11 cellular contexts compared by ENCODE assay signal in genomic region chr3:16300282-16300681, GRCh38. TPM values are rescaled to one million over a fixed set of nuclear protein-coding genes. Genes with fewer than 3 reads are reported as not detected.
A peak's percentile ranks its signal among the peaks of the same experiment; 100 is the strongest.
DNase-seq lines count a peak whose midpoint lies in the region; ATAC-seq, FAIRE-seq and TF ChIP-seq lines count a peak whose summit lies in the region.
"Had no signal": no experiment of that assay in that cellular context is flagged by ENCODE, and none has a peak within 500 bp of the region (broad histone marks: within the 10 kb centered on the region; RNA-seq: fewer than 3 reads in every experiment).

No MANE protein-coding gene starts in this region.

- FAIRE-seq in GM12878 (lab: Jason Lieb, UNC) (no peak), H54 (lab: Jason Lieb, UNC) (no peak)
- FAIRE-seq: endothelial cell of umbilical vein, islet of Langerhans had no signal

- peaks cover 4 to 9% of the 10 kb centered on the region in 2 experiments for H3K36me3 ChIP-seq in GM12878 (ENCODE audit: control insufficient read depth in 2 of 2, insufficient read depth in 2 of 2, low read length in 1 of 2)
- H3K36me3 ChIP-seq: prostate gland had no signal

- TF ChIP-seq EP300 in GM12878 (IDR thresholded peaks at IDR 0.05; ENCODE audit: borderline replicate concordance in 1 of 2, control insufficient read depth in 1 of 2, low read depth in 2 of 2, low read length in 2 of 2), result peak; percentile 41 to 62; a peak in 2 of 4 replicates

- WGBS in GM12878 (ENCODE audit: insufficient coverage, insufficient replicate concordance, low lambda C conversion rate, missing lambda C conversion rate), result 14% methylated on average over 2 of the region's 2 CpGs

- H3K9me3 ChIP-seq in GM12878 (replicated peaks; ENCODE audit: control insufficient read depth, insufficient read depth, low read length), result no peaks in the 10 kb centered on the region; the same call in 2 of the 3 replicates
- H3K9me3 ChIP-seq: prostate gland had no signal

- in situ Hi-C loops in GM12878 (cut with MboI), result no loop called here

- 0 out of 2 replicates have a peak overlapping the region, but pooled peaks have one; percentile 33 for H3K27ac ChIP-seq in GM12878 (ENCODE audit: control insufficient read depth, insufficient read depth)
- H3K27ac ChIP-seq: prostate gland had no signal

- no peak for TF ChIP-seq POLR2A in GM12878 (IDR thresholded peaks at IDR 0.05; ENCODE audit: low read depth, low read length)
- TF ChIP-seq POLR2A in H54 (IDR thresholded peaks at IDR 0.05; ENCODE audit: low read depth, low read length), result no peak

- no peaks in the 10 kb centered on the region for H3K27me3 ChIP-seq in GM12878 (replicated peaks in 1 of 2; ENCODE audit: control insufficient read depth in 2 of 2, insufficient read depth in 2 of 2, low read length in 1 of 2)

- RAD21 ChIA-PET in GM12878 (lab: Charles Lee; ENCODE audit: unreplicated experiment), result interaction anchor here (1.1 to 3.3 kb wide), 7 partner anchors 10 to 221 kb away, joined by 3 to 26 read pairs (median 6); no protein-coding TSS in a partner anchor

- H3K4me3 ChIP-seq in GM12878, result no peak overlapping the region
- H3K4me3 ChIP-seq: prostate gland had no signal

- H3K4me3 Mint-ChIP-seq in activated CD4-positive, alpha-beta T cell treated with anti-CD3 and anti-CD28 coated beads, Interleukin-2, amount 10 ng/mL, durations not matched to agents 24 days and 14 days, result peak overlapping the region; percentile 86
- H3K4me3 Mint-ChIP-seq in stimulated activated naive CD8-positive, alpha-beta T cell treated with anti-CD3 and anti-CD28 coated beads, Interleukin-15, amount 100 ng/mL, for 72 hours, result peak overlapping the region; percentile 26 to 83

- no peak overlapping the region for H2AFZ ChIP-seq in GM12878 (ENCODE audit: control insufficient read depth, low read depth, low read length)

- no peak for TF ChIP-seq CTCF in GM12878 (IDR thresholded peaks at IDR 0.05 in 2 of 3, conservative IDR thresholded peaks at IDR 0.05 in 1 of 3; ENCODE audit: control insufficient read depth in 2 of 3, extremely low read depth in 1 of 3, insufficient read depth in 1 of 3, low read depth in 3 of 3, low read length in 3 of 3)

- no TSS peak for BruUV-seq in GM12878 (replicated peaks; lab: Mats Ljungman, UMichigan)

- peak; percentile 66 for DNase-seq in activated CD4-positive, alpha-beta T cell treated with anti-CD3 and anti-CD28 coated beads, Interleukin-2, amount 10 ng/mL, durations not matched to agents 24 days and 14 days
- DNase-seq in activated CD4-positive, alpha-beta T cell treated with anti-CD3 and anti-CD28 coated beads for 1 hour, result no peak
- peak; percentile 48 for DNase-seq in GM12878 (ENCODE audit: low read depth, low spot score)
- DNase-seq in stimulated activated naive CD8-positive, alpha-beta T cell treated with anti-CD3 and anti-CD28 coated beads, Interleukin-15, amount 100 ng/mL, for 72 hours, result no peak
- DNase-seq in H54 (ENCODE audit: insufficient read length, low spot score), result no peak
- no peak for DNase-seq in ecto neural progenitor cell (ENCODE audit: low spot score)
- no peak for DNase-seq in NOMO-1 treated with DMSO at 0.1 percent for 48 hours (lab: John Stamatoyannopoulos, UW; ENCODE audit: unreplicated experiment)

- intact Hi-C loops in activated CD4-positive, alpha-beta T cell treated with anti-CD3 and anti-CD28 coated beads, Interleukin-2, amount 10 ng/mL, durations not matched to agents 24 days and 14 days (cut with micrococcal nuclease), result loop anchor here (2.0 to 10.0 kb wide), 5 partner anchors 13 to 585 kb away; partner anchors contain the start of genes ANKRD28, OXNAD1 and PLCL2
- intact Hi-C loops in GM12878 (cut with micrococcal nuclease; ENCODE audit: unreplicated experiment), result no loop called here

- H3K79me2 ChIP-seq in GM12878 (ENCODE audit: control insufficient read depth, insufficient read depth, low read length), result no peaks in the 10 kb centered on the region

- peak overlapping the region; percentile 26; the same call in 1 of the 2 replicates for H3K4me2 ChIP-seq in GM12878 (ENCODE audit: control insufficient read depth, insufficient read depth)

- no peaks in the 10 kb centered on the region for H4K20me1 ChIP-seq in GM12878 (ENCODE audit: control insufficient read depth, insufficient read depth)

- H3K4me1 Mint-ChIP-seq in activated CD4-positive, alpha-beta T cell treated with anti-CD3 and anti-CD28 coated beads, Interleukin-2, amount 10 ng/mL, durations not matched to agents 24 days and 14 days, result peaks cover 83% of the 10 kb centered on the region
- H3K4me1 Mint-ChIP-seq in stimulated activated naive CD8-positive, alpha-beta T cell treated with anti-CD3 and anti-CD28 coated beads, Interleukin-15, amount 100 ng/mL, for 72 hours, result peaks cover 91% of the 10 kb centered on the region

- H3K27ac Mint-ChIP-seq in activated CD4-positive, alpha-beta T cell treated with anti-CD3 and anti-CD28 coated beads, Interleukin-2, amount 10 ng/mL, durations not matched to agents 24 days and 14 days, result peak overlapping the region; percentile 97
- peak overlapping the region; percentile 14 to 94 for H3K27ac Mint-ChIP-seq in stimulated activated naive CD8-positive, alpha-beta T cell treated with anti-CD3 and anti-CD28 coated beads, Interleukin-15, amount 100 ng/mL, for 72 hours

- TF ChIP-seq RAD21 in GM12878 (IDR thresholded peaks at IDR 0.05; ENCODE audit: insufficient read depth, low read depth, low read length), result no peak

- no peaks in the 10 kb centered on the region for H3K27me3 Mint-ChIP-seq in activated CD4-positive, alpha-beta T cell treated with anti-CD3 and anti-CD28 coated beads, Interleukin-2, amount 10 ng/mL, durations not matched to agents 24 days and 14 days
- H3K27me3 Mint-ChIP-seq in stimulated activated naive CD8-positive, alpha-beta T cell treated with anti-CD3 and anti-CD28 coated beads, Interleukin-15, amount 100 ng/mL, for 72 hours, result no peaks in the 10 kb centered on the region

- peaks cover 24% of the 10 kb centered on the region for H3K4me1 ChIP-seq in GM12878 (ENCODE audit: control insufficient read depth, insufficient read depth, low read length)
- H3K4me1 ChIP-seq: prostate gland had no signal

- SMC1A ChIA-PET in GM12878 (lab: Charles Lee; ENCODE audit: uncharacterized antibody, unreplicated experiment), result interaction anchor here (0.6 to 3.1 kb wide), 17 partner anchors 9 to 236 kb away, joined by 3 to 19 read pairs (median 5); no protein-coding TSS in a partner anchor

- ATAC-seq in HG03432 (IDR thresholded peaks at IDR 0.05; ENCODE audit: unreplicated experiment) (peak; percentile 64), GM12878 (peak; percentile 73)
- peak; percentile 8 for ATAC-seq in stimulated activated naive CD8-positive, alpha-beta T cell treated with anti-CD3 and anti-CD28 coated beads, Interleukin-15, amount 100 ng/mL, for 72 hours

- no peaks in the 10 kb centered on the region for H3K9me3 Mint-ChIP-seq in activated CD4-positive, alpha-beta T cell treated with anti-CD3 and anti-CD28 coated beads, Interleukin-2, amount 10 ng/mL, durations not matched to agents 24 days and 14 days
- H3K9me3 Mint-ChIP-seq in stimulated activated naive CD8-positive, alpha-beta T cell treated with anti-CD3 and anti-CD28 coated beads, Interleukin-15, amount 100 ng/mL, for 72 hours, result no peaks in the 10 kb centered on the region

- H3K9ac ChIP-seq in GM12878 (ENCODE audit: control insufficient read depth, insufficient read depth, low read length), result no peak overlapping the region

- peaks cover 71% of the 10 kb centered on the region for H3K36me3 Mint-ChIP-seq in activated CD4-positive, alpha-beta T cell treated with anti-CD3 and anti-CD28 coated beads, Interleukin-2, amount 10 ng/mL, durations not matched to agents 24 days and 14 days (ENCODE audit: low read depth)

- CTCF ChIA-PET in GM12878 (lab: Yijun Ruan, JAX), result interaction anchor here (0.7 to 6.3 kb wide), 7 partner anchors 9 to 251 kb away, joined by 3 to 45 read pairs (median 3); no protein-coding TSS in a partner anchor

- POLR2A ChIA-PET in GM12878 (lab: Charles Lee), result interaction anchor here (0.6 to 1.5 kb wide), 5 partner anchors 12 to 250 kb away, joined by 3 to 7 read pairs (median 3); partner anchors contain the start of genes DPH3 and OXNAD1

RNA-seq across cellular contexts. Expression of gene OXNAD1, which starts 35.3 kb away (rescaled TPM):
- total RNA-seq in activated CD4-positive, alpha-beta T cell treated with anti-CD3 and anti-CD28 coated beads, Interleukin-2, amount 10 ng/mL, durations not matched to agents 24 days and 14 days, result 27.1 and 29.8 TPM in 2 replicates
- 46.6 and 47.8 TPM in 2 replicates for total RNA-seq in GM12878 (2013; cell fraction: nucleolus; rRNA removed)
- total RNA-seq in GM12878 (2014; rRNA removed) (18.9 and 20.5 TPM in 2 replicates), GM12878 (2014; rRNA removed; fragmentation: Illumina TruSeq; extraction: Trizol) (13.5 and 14.4 TPM in 2 replicates), GM12878 (2021) (14.5 and 15.4 TPM in 2 replicates)
- 4.2 TPM for polyA plus RNA-seq in GM12878 (2011; ENCODE audit: low read depth)
- polyA plus RNA-seq in GM12878 (2011; rRNA removed) (18.7 and 22.6 TPM in 2 replicates), GM12878 (2014; fragmentation: Illumina TruSeq; extraction: Trizol) (12.9 and 16.9 TPM in 2 replicates), GM12878 (2014; fragmentation: Nextera tagmentation; extraction: Ambion mirVana) (1 to 10 TPM; 5.6 to 6.9 TPM), GM12878 (2014; rRNA removed) (13.2 and 13.5 TPM in 2 replicates), GM12878 (2016; fragmentation: Nextera tagmentation; extraction: Ambion mirVana) (10 to 100 TPM; 24.3 to 27.8 TPM)
- polyA plus RNA-seq in GM12878 (2011; cell fraction: cytosol; rRNA removed), result 14.2 and 14.3 TPM in 2 replicates
- 14.9 and 17.4 TPM in 2 replicates for polyA plus RNA-seq in GM12878 (2011; cell fraction: nucleus; rRNA removed)
- polyA plus RNA-seq in GM12878 (2012), result 6.9 and 7.2 TPM in 2 replicates
- polyA minus RNA-seq in GM12878 (2011; rRNA and poly(A)+ RNA removed), result 21.0 and 22.2 TPM in 2 replicates
- polyA minus RNA-seq in GM12878 (2011; cell fraction: cytosol; rRNA and poly(A)+ RNA removed), result 6.0 and 10.7 TPM in 2 replicates
- 27.0 and 38.5 TPM in 2 replicates for polyA minus RNA-seq in GM12878 (2011; cell fraction: nucleus; rRNA and poly(A)+ RNA removed)

RNA-seq across cellular contexts. Expression of gene DPH3, which starts 35.5 kb away (rescaled TPM):
- 27.6 and 30.1 TPM in 2 replicates for total RNA-seq in activated CD4-positive, alpha-beta T cell treated with anti-CD3 and anti-CD28 coated beads, Interleukin-2, amount 10 ng/mL, durations not matched to agents 24 days and 14 days
- total RNA-seq in GM12878 (2013; cell fraction: nucleolus; rRNA removed), result 3.3 and 3.5 TPM in 2 replicates
- total RNA-seq in GM12878 (2014; rRNA removed) (10.7 and 10.8 TPM in 2 replicates), GM12878 (2014; rRNA removed; fragmentation: Illumina TruSeq; extraction: Trizol) (13.0 and 14.7 TPM in 2 replicates), GM12878 (2021) (15.4 and 20.6 TPM in 2 replicates)
- 5.3 TPM for polyA plus RNA-seq in GM12878 (2011; ENCODE audit: low read depth)
- polyA plus RNA-seq in GM12878 (2011; rRNA removed) (26.1 and 39.1 TPM in 2 replicates), GM12878 (2014; fragmentation: Illumina TruSeq; extraction: Trizol) (18.0 and 19.0 TPM in 2 replicates), GM12878 (2014; fragmentation: Nextera tagmentation; extraction: Ambion mirVana) (10 to 100 TPM; 67.1 to 71.8 TPM), GM12878 (2014; rRNA removed) (9.2 and 10.9 TPM in 2 replicates), GM12878 (2016; fragmentation: Nextera tagmentation; extraction: Ambion mirVana) (10 to 100 TPM; 50.6 to 54.8 TPM)
- 7.1 and 7.3 TPM in 2 replicates for polyA plus RNA-seq in GM12878 (2011; cell fraction: cytosol; rRNA removed)
- polyA plus RNA-seq in GM12878 (2011; cell fraction: nucleus; rRNA removed), result 3.4 and 5.5 TPM in 2 replicates
- 10.3 and 11.2 TPM in 2 replicates for polyA plus RNA-seq in GM12878 (2012)
- polyA minus RNA-seq in GM12878 (2011; rRNA and poly(A)+ RNA removed), result 5.8 and 6.9 TPM in 2 replicates
- 3.3 and 3.7 TPM in 2 replicates for polyA minus RNA-seq in GM12878 (2011; cell fraction: cytosol; rRNA and poly(A)+ RNA removed)
- polyA minus RNA-seq in GM12878 (2011; cell fraction: nucleus; rRNA and poly(A)+ RNA removed), result 2.7 and 3.5 TPM in 2 replicates

Comparison
In these comparisons a context has a peak if more than half of its experiments do, and no peak if none do; other contexts are left out.
1. DNase-seq: peak in activated CD4-positive, alpha-beta T cell treated with anti-CD3 and anti-CD28 coated beads, Interleukin-2, amount 10 ng/mL, durations not matched to agents 24 days and 14 days (single experiment) and GM12878 (single experiment); none in activated CD4-positive, alpha-beta T cell treated with anti-CD3 and anti-CD28 coated beads for 1 hour (single experiment), stimulated activated naive CD8-positive, alpha-beta T cell treated with anti-CD3 and anti-CD28 coated beads, Interleukin-15, amount 100 ng/mL, for 72 hours (0 of 2), H54 (single experiment), ecto neural progenitor cell (single experiment) and NOMO-1 treated with DMSO at 0.1 percent for 48 hours (single experiment).
2. ATAC-seq: peak in every context shown above with its lines; median percentile 73 in GM12878; 64 in HG03432; 8 in stimulated activated naive CD8-positive, alpha-beta T cell treated with anti-CD3 and anti-CD28 coated beads, Interleukin-15, amount 100 ng/mL, for 72 hours.